Comparison of ENCODE assay signal across 8 cellular contexts in genomic region chr11:47917643-47918369, GRCh38.
A peak's percentile ranks its signal among the peaks of the same experiment; 100 is the strongest.
DNase-seq lines count a peak whose midpoint lies in the region; ATAC-seq, FAIRE-seq and TF ChIP-seq lines count a peak whose summit lies in the region.

No MANE protein-coding gene starts in this region.

- 45% methylated on average over 7 of the region's 10 CpGs for WGBS in HepG2 (ENCODE audit: low lambda C conversion rate)
- 42% methylated on average over 10 of the region's 10 CpGs for WGBS in thymus

- H3K36me3 ChIP-seq in CD4-positive, CD25-positive, alpha-beta regulatory T cell (ENCODE audit: control insufficient read depth, insufficient read depth, low read length), result no peaks in the 10 kb centered on the region
- H3K36me3 ChIP-seq in HepG2 (replicated peaks in 1 of 2; ENCODE audit: control insufficient read depth in 1 of 2, insufficient read depth in 2 of 2, low read length in 2 of 2) (no peaks in the 10 kb centered on the region), thymus (ENCODE audit: control insufficient read depth, insufficient read depth) (no peaks in the 10 kb centered on the region)

- H3K27me3 Mint-ChIP-seq in CD4-positive, CD25-positive, alpha-beta regulatory T cell, result peaks cover 5% of the 10 kb centered on the region
- no peaks in the 10 kb centered on the region for H3K27me3 Mint-ChIP-seq in central memory CD8-positive, alpha-beta T cell

- H3K4me1 ChIP-seq in CD4-positive, CD25-positive, alpha-beta regulatory T cell (ENCODE audit: control insufficient read depth, insufficient read depth, low read length, poor library complexity, severe bottlenecking), result peaks cover 37% of the 10 kb centered on the region
- peaks cover 47% of the 10 kb centered on the region for H3K4me1 ChIP-seq in HepG2 (ENCODE audit: insufficient read depth, low read length)
- H3K4me1 ChIP-seq in thymus (ENCODE audit: control insufficient read depth, insufficient read depth, low read length), result peaks cover 74% of the 10 kb centered on the region

- H3K9me3 ChIP-seq in CD4-positive, CD25-positive, alpha-beta regulatory T cell (ENCODE audit: control insufficient read depth in 2 of 2, low read length in 2 of 2), result no peaks in the 10 kb centered on the region
- H3K9me3 ChIP-seq in HepG2 (ENCODE audit: low read length) (no peaks in the 10 kb centered on the region), thymus (ENCODE audit: control insufficient read depth) (no peaks in the 10 kb centered on the region)

- peak in 1 of 2 donors; percentile 12 for ATAC-seq in CD4-positive, CD25-positive, alpha-beta regulatory T cell (ENCODE audit: low read depth in 2 of 2)
- peak; percentile 35 for ATAC-seq in HG03342 (IDR thresholded peaks at IDR 0.05; ENCODE audit: unreplicated experiment)
- ATAC-seq in central memory CD8-positive, alpha-beta T cell (replicated peaks; ENCODE audit: extremely low read depth, poor library complexity, severe bottlenecking), result peak; percentile 41
- peak; percentile 61 for ATAC-seq in HepG2
- ATAC-seq in HG02852 (IDR thresholded peaks at IDR 0.05; ENCODE audit: unreplicated experiment), result no peak

- peaks cover 0 to 2% (median 0%) of the 10 kb centered on the region in 7 donors for H3K9me3 Mint-ChIP-seq in CD4-positive, CD25-positive, alpha-beta regulatory T cell
- H3K9me3 Mint-ChIP-seq in central memory CD8-positive, alpha-beta T cell, result no peaks in the 10 kb centered on the region

- CTCF ChIA-PET in HepG2 (lab: Yijun Ruan, JAX; ENCODE audit: low intra/inter-chr PET ratio, low total read pairs), result no interaction called here

- H3K36me3 Mint-ChIP-seq in CD4-positive, CD25-positive, alpha-beta regulatory T cell, result no peaks in the 10 kb centered on the region
- peaks cover 5% of the 10 kb centered on the region for H3K36me3 Mint-ChIP-seq in central memory CD8-positive, alpha-beta T cell (ENCODE audit: insufficient read depth)

- no peaks in the 10 kb centered on the region for H3K27me3 ChIP-seq in CD4-positive, CD25-positive, alpha-beta regulatory T cell (ENCODE audit: control insufficient read depth, insufficient read depth, low read length)
- H3K27me3 ChIP-seq in HepG2 (ENCODE audit: control insufficient read depth in 1 of 2, insufficient read depth in 2 of 2, low read length in 2 of 2) (peaks cover 0 to 3% of the 10 kb centered on the region in 2 experiments; a peak in 1 of 5 replicates), thymus (ENCODE audit: control insufficient read depth, insufficient read depth) (no peaks in the 10 kb centered on the region)

- H3K9ac ChIP-seq in HepG2 (ENCODE audit: insufficient read depth, low read depth, low read length), result no peak overlapping the region

- no peak for TF ChIP-seq POLR2A in HepG2 (IDR thresholded peaks at IDR 0.05; ENCODE audit: insufficient read depth in 1 of 2, low read depth in 2 of 2, low read length in 2 of 2)

- H3K4me3 ChIP-seq in CD4-positive, CD25-positive, alpha-beta regulatory T cell (ENCODE audit: low read depth, low read length), result no peak overlapping the region
- no peak overlapping the region for H3K4me3 ChIP-seq in HepG2 (replicated peaks in 1 of 3; ENCODE audit: insufficient read depth in 1 of 3, low read depth in 2 of 3, low read length in 3 of 3)
- H3K4me3 ChIP-seq in thymus (ENCODE audit: low read length), result peak overlapping the region; percentile 30

- H3K4me2 ChIP-seq in HepG2 (ENCODE audit: low read depth, low read length), result peak overlapping the region; percentile 41; the same call in 1 of the 2 replicates

- H2AFZ ChIP-seq in HepG2 (ENCODE audit: low read length), result no peak overlapping the region

- no TSS peak for BruUV-seq in HepG2 (replicated peaks; lab: Mats Ljungman, UMichigan)

- TF ChIP-seq EP300 in HepG2 (IDR thresholded peaks at IDR 0.05; ENCODE audit: low read depth in 2 of 2, low read length in 2 of 2), result no peak
- TF ChIP-seq EP300 in HepG2 (CRISPR knock-in tag; IDR thresholded peaks at IDR 0.05; ENCODE audit: borderline replicate concordance), result no peak

- DNase-seq in CD4-positive, CD25-positive, alpha-beta regulatory T cell, result no peak
- peak; percentile 88 for DNase-seq in NCI-H69 (lab: John Stamatoyannopoulos, UW)
- no peak for DNase-seq in central memory CD8-positive, alpha-beta T cell (ENCODE audit: low spot score in 2 of 2)
- DNase-seq in HepG2 (ENCODE audit: low spot score), result peak; percentile 20
- DNase-seq in NCI-H1930 (lab: John Stamatoyannopoulos, UW), result no peak

- no peak for TF ChIP-seq CTCF in HepG2 (CRISPR knock-in tag; IDR thresholded peaks at IDR 0.05)

- intact Hi-C loops in HepG2 (cut with micrococcal nuclease; ENCODE audit: unreplicated experiment), result no loop called here

- H3K27ac Mint-ChIP-seq in CD4-positive, CD25-positive, alpha-beta regulatory T cell, result peak overlapping the region; percentile 81 to 92 (median 81)
- H3K27ac Mint-ChIP-seq in central memory CD8-positive, alpha-beta T cell (ENCODE audit: low read depth), result peak overlapping the region; percentile 75

- no peak overlapping the region for H3K27ac ChIP-seq in CD4-positive, CD25-positive, alpha-beta regulatory T cell (ENCODE audit: insufficient read depth, low read length, poor library complexity, severe bottlenecking)
- no peak overlapping the region for H3K27ac ChIP-seq in HepG2 (ENCODE audit: extremely low read length, insufficient read depth, low read length)
- peak overlapping the region; percentile 91 for H3K27ac ChIP-seq in thymus (ENCODE audit: low read depth)

- H3K4me3 Mint-ChIP-seq in CD4-positive, CD25-positive, alpha-beta regulatory T cell, result no peak overlapping the region
- H3K4me3 Mint-ChIP-seq in central memory CD8-positive, alpha-beta T cell, result peak overlapping the region; percentile 6

- H3K79me2 ChIP-seq in HepG2 (ENCODE audit: insufficient read depth, low read length), result no peaks in the 10 kb centered on the region

- no peaks in the 10 kb centered on the region for H4K20me1 ChIP-seq in HepG2 (ENCODE audit: insufficient read depth, low read length)

- POLR2A ChIA-PET in HepG2 (lab: Yijun Ruan, JAX), result no interaction called here

- TF ChIP-seq RAD21 in HepG2 (CRISPR knock-in tag; IDR thresholded peaks at IDR 0.05), result no peak

- in situ Hi-C loops in HepG2 (cut with HindIII; ENCODE audit: extremely low pct_ligation_motif_present, low pct_unique_long_range_greater_than_20kb), result no loop called here

- H3K4me1 Mint-ChIP-seq in CD4-positive, CD25-positive, alpha-beta regulatory T cell, result peaks cover 8 to 68% (median 42%) of the 10 kb centered on the region in 4 donors
- H3K4me1 Mint-ChIP-seq in central memory CD8-positive, alpha-beta T cell, result peaks cover 46% of the 10 kb centered on the region

- FAIRE-seq in HepG2 (lab: Jason Lieb, UNC), result no peak

TF ChIP-seq in HepG2, 621 proteins besides CTCF, POLR2A, EP300 and RAD21 (continues in another document):
- TF ChIP-seq ZNF652 (CRISPR knock-in tag; IDR thresholded peaks at IDR 0.05; ENCODE audit: borderline replicate concordance, low read depth) (peak; percentile 65; the same call in 1 of the 2 replicates), GABPB1 (CRISPR knock-in tag; IDR thresholded peaks at IDR 0.05) (0 out of 2 replicates have a peak, but pooled peaks have one; percentile 18), NFYC (CRISPR knock-in tag; IDR thresholded peaks at IDR 0.05) (peak; percentile 78), ZMYM4 (CRISPR knock-in tag; IDR thresholded peaks at IDR 0.05) (0 out of 2 replicates have a peak, but pooled peaks have one; percentile 22), ZNF414 (CRISPR knock-in tag; IDR thresholded peaks at IDR 0.05) (no peak), ZFP37 (CRISPR knock-in tag; IDR thresholded peaks at IDR 0.05; ENCODE audit: borderline replicate concordance) (no peak), NFYB (CRISPR knock-in tag; IDR thresholded peaks at IDR 0.05) (peak; percentile 37; the same call in 1 of the 2 replicates), CREB1 (IDR thresholded peaks at IDR 0.05) (no peak), CREB1 (CRISPR knock-in tag; IDR thresholded peaks at IDR 0.05) (no peak), ELF1 (CRISPR knock-in tag; IDR thresholded peaks at IDR 0.05) (no peak), ZBTB33 (CRISPR knock-in tag; IDR thresholded peaks at IDR 0.05) (peak; percentile 78; the same call in 1 of the 2 replicates)

Comparison
In these comparisons a context has a peak if more than half of its experiments do, and no peak if none do; other contexts are left out.
1. DNase-seq: peak in NCI-H69 (single experiment) and HepG2 (single experiment); none in CD4-positive, CD25-positive, alpha-beta regulatory T cell (0 of 3), central memory CD8-positive, alpha-beta T cell (0 of 2) and NCI-H1930 (0 of 2).